Comparison of ENCODE assay signal across 23 cellular contexts in the genomic region with DNA sequence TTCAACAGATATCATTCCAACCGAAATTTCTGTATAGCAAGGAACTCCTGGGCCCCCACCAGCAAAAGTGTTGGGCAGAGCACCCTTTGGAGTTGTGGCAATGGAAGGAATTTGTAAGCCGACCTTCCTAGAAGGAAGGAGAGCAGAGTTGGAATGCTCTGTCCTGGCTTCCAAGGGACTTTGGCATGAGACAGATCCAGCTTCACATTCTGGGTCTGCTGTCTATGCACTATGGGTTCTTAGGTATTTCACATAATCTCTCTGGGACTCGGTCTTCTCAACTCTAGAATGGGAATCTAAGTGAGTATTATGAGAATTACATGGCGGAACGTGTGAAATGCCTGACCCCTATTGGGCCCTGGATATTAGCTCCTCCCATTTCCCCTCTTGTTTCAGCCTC.
"Had no signal": no experiment of that assay in that cellular context is flagged by ENCODE, and none has a peak within 500 bp of the region (broad histone marks: within the 10 kb centered on the region; RNA-seq: fewer than 3 reads in every experiment).

No MANE protein-coding gene starts in this region.

- H3K27ac ChIP-seq: ascending aorta, SJCRH30, SK-N-MC, WERI-Rb-1 had no signal

- H3K4me3 ChIP-seq: ascending aorta, SJCRH30, SK-N-MC had no signal

- H3K27me3 ChIP-seq: ascending aorta had no signal

- H3K36me3 Mint-ChIP-seq: activated naive CD4-positive, alpha-beta T cell treated with anti-CD3 and anti-CD28 coated beads, Interleukin-2, amount 50 U/mL, for 24 hours; activated naive CD8-positive, alpha-beta T cell treated with anti-CD3 and anti-CD28 coated beads, Interleukin-2, amount 10 ng/mL, durations not matched to agents 7 days and 5 days had no signal

- H3K4me1 Mint-ChIP-seq: activated CD4-positive, alpha-beta T cell treated with anti-CD3 and anti-CD28 coated beads, Interleukin-2, amount 10 ng/mL, durations not matched to agents 24 days and 14 days; activated naive CD4-positive, alpha-beta T cell treated with anti-CD3 and anti-CD28 coated beads, Interleukin-2, amount 50 U/mL, for 24 hours; activated naive CD8-positive, alpha-beta T cell treated with anti-CD3 and anti-CD28 coated beads, Interleukin-2, amount 10 ng/mL, durations not matched to agents 7 days and 5 days had no signal

- H3K36me3 ChIP-seq: ascending aorta, SJCRH30, WERI-Rb-1 had no signal

- DNase-seq: activated CD4-positive, alpha-beta T cell treated with anti-CD3 and anti-CD28 coated beads, Interleukin-2, amount 10 ng/mL, durations not matched to agents 24 days and 14 days; activated CD4-positive, alpha-beta T cell treated with anti-CD3 and anti-CD28 coated beads, Interleukin-2, amount 50 U/mL, for 48 hours; activated CD8-positive, alpha-beta T cell treated with anti-CD3 and anti-CD28 coated beads, Interleukin-2, amount 10 ng/mL, durations not matched to agents 7 days and 5 days; activated gamma-delta T cell; activated naive CD4-positive, alpha-beta T cell treated with Interleukin-2 at 50 U/mL for 16 hours; activated naive CD8-positive, alpha-beta T cell treated with anti-CD3 and anti-CD28 coated beads, Interleukin-2, amount 10 ng/mL, durations not matched to agents 7 days and 5 days; activated T-cell treated with anti-CD3 and anti-CD28 coated beads, Interleukin-2, amount 50 U/mL, for 24 hours; amygdala; NCI-H1105; NCI-H1930; NCI-H2081 treated with DMSO at 0.1 percent for 48 hours; NCI-H226; NCI-H446 treated with DMSO at 0.1 percent for 48 hours; NCI-H524 treated with DMSO at 0.1 percent for 48 hours; SHP77; SJCRH30; T1000; WERI-Rb-1 had no signal

- ATAC-seq: activated CD8-positive, alpha-beta T cell treated with anti-CD3 and anti-CD28 coated beads, Interleukin-2, amount 10 ng/mL, durations not matched to agents 7 days and 5 days; Panc1 had no signal

- H3K9me3 ChIP-seq: ascending aorta had no signal

- H3K27ac Mint-ChIP-seq: activated CD4-positive, alpha-beta T cell treated with anti-CD3 and anti-CD28 coated beads, Interleukin-2, amount 10 ng/mL, durations not matched to agents 24 days and 14 days; activated CD8-positive, alpha-beta T cell treated with anti-CD3 and anti-CD28 coated beads, Interleukin-2, amount 10 ng/mL, durations not matched to agents 7 days and 5 days; activated naive CD4-positive, alpha-beta T cell treated with anti-CD3 and anti-CD28 coated beads, Interleukin-2, amount 50 U/mL, for 24 hours; activated naive CD8-positive, alpha-beta T cell treated with anti-CD3 and anti-CD28 coated beads, Interleukin-2, amount 10 ng/mL, durations not matched to agents 7 days and 5 days; activated T-cell treated with anti-CD3 and anti-CD28 coated beads, Interleukin-2, amount 50 U/mL, for 24 hours; activated T-helper 2 cell treated with anti-CD3 and anti-CD28 coated beads, Interferon-gamma antibody, Interleukin-2, Interleukin-4, amounts not matched to agents 10 μg/mL and 5 μg/mL and 100 μg/mL, durations not matched to agents 14 hours and 24 hours and 36 hours had no signal

- H3K9me3 Mint-ChIP-seq: activated CD4-positive, alpha-beta T cell treated with anti-CD3 and anti-CD28 coated beads, Interleukin-2, amount 10 ng/mL, durations not matched to agents 24 days and 14 days; activated naive CD4-positive, alpha-beta T cell treated with anti-CD3 and anti-CD28 coated beads, Interleukin-2, amount 50 U/mL, for 24 hours; activated naive CD8-positive, alpha-beta T cell treated with anti-CD3 and anti-CD28 coated beads, Interleukin-2, amount 10 ng/mL, durations not matched to agents 7 days and 5 days; activated T-cell treated with anti-CD3 and anti-CD28 coated beads, Interleukin-2, amount 50 U/mL, for 24 hours; activated T-helper 2 cell treated with anti-CD3 and anti-CD28 coated beads, Interferon-gamma antibody, Interleukin-2, Interleukin-4, amounts not matched to agents 10 μg/mL and 5 μg/mL and 100 μg/mL, durations not matched to agents 14 hours and 24 hours and 36 hours had no signal

- H3K4me3 Mint-ChIP-seq: activated CD4-positive, alpha-beta T cell treated with anti-CD3 and anti-CD28 coated beads, Interleukin-2, amount 10 ng/mL, durations not matched to agents 24 days and 14 days; activated CD8-positive, alpha-beta T cell treated with anti-CD3 and anti-CD28 coated beads, Interleukin-2, amount 10 ng/mL, durations not matched to agents 7 days and 5 days; activated naive CD4-positive, alpha-beta T cell treated with anti-CD3 and anti-CD28 coated beads, Interleukin-2, amount 50 U/mL, for 24 hours; activated naive CD8-positive, alpha-beta T cell treated with anti-CD3 and anti-CD28 coated beads, Interleukin-2, amount 10 ng/mL, durations not matched to agents 7 days and 5 days; activated T-cell treated with anti-CD3 and anti-CD28 coated beads, Interleukin-2, amount 50 U/mL, for 24 hours had no signal

- H3K4me1 ChIP-seq: SJCRH30 had no signal
